ENCODE assay signal across 19 cellular contexts in the genomic region with DNA sequence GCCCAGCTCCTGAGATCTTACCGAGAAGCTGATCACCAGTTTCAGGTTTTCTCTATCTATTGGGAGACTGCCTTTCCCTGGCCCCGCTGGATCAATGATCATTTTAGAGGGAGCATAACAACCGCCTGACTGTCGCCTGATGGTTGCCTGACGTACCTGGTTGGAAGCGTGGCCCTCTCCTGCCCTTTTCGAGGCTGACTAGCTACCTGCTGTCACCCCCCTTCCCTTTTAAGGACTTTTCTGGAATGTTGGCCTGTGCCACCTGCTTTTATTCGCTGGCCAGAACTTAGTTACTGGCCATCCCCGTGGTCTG. TPM values are rescaled to one million over a fixed set of nuclear protein-coding genes. Genes with fewer than 3 reads are reported as not detected.
A peak's percentile ranks its signal among the peaks of the same experiment; 100 is the strongest.
DNase-seq lines count a peak whose midpoint lies in the region; ATAC-seq and TF ChIP-seq lines count a peak whose summit lies in the region.
"Had no signal": no experiment of that assay in that cellular context is flagged by ENCODE, and none has a peak within 500 bp of the region (broad histone marks: within the 10 kb centered on the region; RNA-seq: fewer than 3 reads in every experiment).

No MANE protein-coding gene starts in this region.

- H3F3A ChIP-seq in GM23338 (replicated peaks; ENCODE audit: low read depth) = peaks cover 11% of the 10 kb centered on the region; the same call in 1 of the 2 replicates

- peak; percentile 6; the same call in 2 of the 3 replicates for ATAC-seq in GM23338

- H3K36me3 ChIP-seq in GM23338 (ENCODE audit: insufficient read depth) = no peaks in the 10 kb centered on the region

- no peak for DNase-seq in GM23338 (ENCODE audit: low spot score)
- DNase-seq in choroid plexus epithelial cell (ENCODE audit: low read depth) = no peak
- DNase-seq in skeletal muscle cell (ENCODE audit: low read depth) = no peak
- DNase-seq in activated effector memory CD4-positive, alpha-beta T cell treated with anti-CD3 and anti-CD28 coated beads, Interleukin-2, amount 50 U/mL, for 16 hours = no peak
- DNase-seq in C1 segment of cervical spinal cord (lab: John Stamatoyannopoulos, UW) = no peak
- no peak for DNase-seq in NCI-H187 treated with DMSO at 0.1 percent for 48 hours (lab: John Stamatoyannopoulos, UW)
- no peak for DNase-seq in NCI-H2081 treated with DMSO at 0.1 percent for 48 hours (lab: John Stamatoyannopoulos, UW)
- DNase-seq: activated naive CD8-positive, alpha-beta T cell treated with anti-CD3 and anti-CD28 coated beads, Interleukin-2, amount 10 ng/mL, durations not matched to agents 7 days and 5 days; CD4-positive, alpha-beta memory T cell; HCEC 1CT; NCI-H2171 treated with DMSO at 0.1 percent for 48 hours; stimulated activated CD4-positive, alpha-beta T cell treated with anti-CD3 and anti-CD28 coated beads, Interleukin-4, amount 100 ng/mL, for 24 hours; stimulated activated naive CD4-positive, alpha-beta T cell had no signal

- TF ChIP-seq CTCF in GM23338 (conservative IDR thresholded peaks at IDR 0.05; ENCODE audit: low read depth in 2 of 2) (no peak), choroid plexus epithelial cell (conservative IDR thresholded peaks at IDR 0.05; ENCODE audit: low read depth, low read length) (no peak)

- peaks cover 14% of the 10 kb centered on the region for H3K27me3 ChIP-seq in GM23338 (ENCODE audit: insufficient read depth)

- no peaks in the 10 kb centered on the region for H3K9me2 ChIP-seq in GM23338 (ENCODE audit: insufficient read depth)
- H3K9me2 ChIP-seq: SK-N-SH had no signal

- peak overlapping the region; percentile 95 for H2AFZ ChIP-seq in GM23338

- H3K27ac Mint-ChIP-seq in GM23338 = no peak overlapping the region
- H3K27ac Mint-ChIP-seq: activated naive CD8-positive, alpha-beta T cell treated with anti-CD3 and anti-CD28 coated beads, Interleukin-2, amount 10 ng/mL, durations not matched to agents 7 days and 5 days; dendritic cell treated with granulocyte-macrophage colony-stimulating factor and Interleukin-4, amounts not matched to agents 40 ng/mL and 50 ng/mL, for 4 days had no signal

- H3K9me3 Mint-ChIP-seq in GM23338 = no peaks in the 10 kb centered on the region
- H3K9me3 Mint-ChIP-seq: activated naive CD8-positive, alpha-beta T cell treated with anti-CD3 and anti-CD28 coated beads, Interleukin-2, amount 10 ng/mL, durations not matched to agents 7 days and 5 days; CD4-positive, alpha-beta memory T cell; dendritic cell treated with granulocyte-macrophage colony-stimulating factor and Interleukin-4, amounts not matched to agents 40 ng/mL and 50 ng/mL, for 4 days had no signal

- H3K27ac ChIP-seq in GM23338 (ENCODE audit: low read depth) = no peak overlapping the region
- H3K27ac ChIP-seq: HL-60, VCaP had no signal

- H3K27me3 Mint-ChIP-seq in GM23338 (ENCODE audit: insufficient read depth, low read depth, poor library complexity) = peaks cover 15% of the 10 kb centered on the region

- peaks cover 18% of the 10 kb centered on the region for H3K4me1 ChIP-seq in GM23338 (ENCODE audit: insufficient read depth)

- no peaks in the 10 kb centered on the region for H4K20me1 ChIP-seq in GM23338 (replicated peaks; ENCODE audit: insufficient read depth)

- H3K4me3 ChIP-seq in GM23338 (peak overlapping the region; percentile 72), choroid plexus epithelial cell (ENCODE audit: low read depth, low read length) (peak overlapping the region; percentile 59), iPS-18c (ENCODE audit: insufficient read depth, low read depth, low read length) (peak overlapping the region; percentile 60), skeletal muscle cell (ENCODE audit: low read depth, low read length) (peak overlapping the region; percentile 43)

- H3K79me2 ChIP-seq in GM23338 (replicated peaks; ENCODE audit: insufficient read depth) = no peaks in the 10 kb centered on the region

- no peaks in the 10 kb centered on the region for H3K36me3 Mint-ChIP-seq in GM23338 (ENCODE audit: low read depth)
- H3K36me3 Mint-ChIP-seq: activated naive CD8-positive, alpha-beta T cell treated with anti-CD3 and anti-CD28 coated beads, Interleukin-2, amount 10 ng/mL, durations not matched to agents 7 days and 5 days; CD4-positive, alpha-beta memory T cell had no signal

- H3K4me3 Mint-ChIP-seq in GM23338 = peak overlapping the region; percentile 63
- H3K4me3 Mint-ChIP-seq: activated naive CD8-positive, alpha-beta T cell treated with anti-CD3 and anti-CD28 coated beads, Interleukin-2, amount 10 ng/mL, durations not matched to agents 7 days and 5 days; CD4-positive, alpha-beta memory T cell had no signal

- peaks cover 14% of the 10 kb centered on the region; the same call in 2 of the 3 replicates for H3K4me1 Mint-ChIP-seq in GM23338

- H3K9me3 ChIP-seq in iPS-18c (ENCODE audit: control insufficient read depth, insufficient read depth, low read length) = no peaks in the 10 kb centered on the region
- H3K9me3 ChIP-seq: SK-N-SH had no signal

- H3K4me2 ChIP-seq in GM23338 = peak overlapping the region; percentile 87

TF ChIP-seq in GM23338, 12 proteins besides CTCF, POLR2A, EP300 and RAD21 (continues in another document):
- TF ChIP-seq, protein P1, sequence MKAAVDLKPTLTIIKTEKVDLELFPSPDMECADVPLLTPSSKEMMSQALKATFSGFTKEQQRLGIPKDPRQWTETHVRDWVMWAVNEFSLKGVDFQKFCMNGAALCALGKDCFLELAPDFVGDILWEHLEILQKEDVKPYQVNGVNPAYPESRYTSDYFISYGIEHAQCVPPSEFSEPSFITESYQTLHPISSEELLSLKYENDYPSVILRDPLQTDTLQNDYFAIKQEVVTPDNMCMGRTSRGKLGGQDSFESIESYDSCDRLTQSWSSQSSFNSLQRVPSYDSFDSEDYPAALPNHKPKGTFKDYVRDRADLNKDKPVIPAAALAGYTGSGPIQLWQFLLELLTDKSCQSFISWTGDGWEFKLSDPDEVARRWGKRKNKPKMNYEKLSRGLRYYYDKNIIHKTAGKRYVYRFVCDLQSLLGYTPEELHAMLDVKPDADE (IDR thresholded peaks at IDR 0.05) = no peak
- TF ChIP-seq, protein P2, sequence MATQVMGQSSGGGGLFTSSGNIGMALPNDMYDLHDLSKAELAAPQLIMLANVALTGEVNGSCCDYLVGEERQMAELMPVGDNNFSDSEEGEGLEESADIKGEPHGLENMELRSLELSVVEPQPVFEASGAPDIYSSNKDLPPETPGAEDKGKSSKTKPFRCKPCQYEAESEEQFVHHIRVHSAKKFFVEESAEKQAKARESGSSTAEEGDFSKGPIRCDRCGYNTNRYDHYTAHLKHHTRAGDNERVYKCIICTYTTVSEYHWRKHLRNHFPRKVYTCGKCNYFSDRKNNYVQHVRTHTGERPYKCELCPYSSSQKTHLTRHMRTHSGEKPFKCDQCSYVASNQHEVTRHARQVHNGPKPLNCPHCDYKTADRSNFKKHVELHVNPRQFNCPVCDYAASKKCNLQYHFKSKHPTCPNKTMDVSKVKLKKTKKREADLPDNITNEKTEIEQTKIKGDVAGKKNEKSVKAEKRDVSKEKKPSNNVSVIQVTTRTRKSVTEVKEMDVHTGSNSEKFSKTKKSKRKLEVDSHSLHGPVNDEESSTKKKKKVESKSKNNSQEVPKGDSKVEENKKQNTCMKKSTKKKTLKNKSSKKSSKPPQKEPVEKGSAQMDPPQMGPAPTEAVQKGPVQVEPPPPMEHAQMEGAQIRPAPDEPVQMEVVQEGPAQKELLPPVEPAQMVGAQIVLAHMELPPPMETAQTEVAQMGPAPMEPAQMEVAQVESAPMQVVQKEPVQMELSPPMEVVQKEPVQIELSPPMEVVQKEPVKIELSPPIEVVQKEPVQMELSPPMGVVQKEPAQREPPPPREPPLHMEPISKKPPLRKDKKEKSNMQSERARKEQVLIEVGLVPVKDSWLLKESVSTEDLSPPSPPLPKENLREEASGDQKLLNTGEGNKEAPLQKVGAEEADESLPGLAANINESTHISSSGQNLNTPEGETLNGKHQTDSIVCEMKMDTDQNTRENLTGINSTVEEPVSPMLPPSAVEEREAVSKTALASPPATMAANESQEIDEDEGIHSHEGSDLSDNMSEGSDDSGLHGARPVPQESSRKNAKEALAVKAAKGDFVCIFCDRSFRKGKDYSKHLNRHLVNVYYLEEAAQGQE (IDR thresholded peaks at IDR 0.05; ENCODE audit: unreplicated experiment) = no peak

RNA-seq across cellular contexts. Expression of a gene that starts 0.6 kb away (rescaled TPM):
- 0.21 TPM in 1 of 2 replicates, not detected in the other for total RNA-seq in GM23338 (2014; rRNA removed; shearing (Covaris generic))
- polyA plus RNA-seq in GM23338 (2016; fragmentation: Nextera tagmentation; extraction: Ambion mirVana) = 0.82 and 2.3 TPM in 2 replicates
- total RNA-seq: activated naive CD8-positive, alpha-beta T cell treated with anti-CD3 and anti-CD28 coated beads, Interleukin-2, amount 10 ng/mL, durations not matched to agents 7 days and 5 days; CD4-positive, alpha-beta memory T cell; mesenteric fat pad had no signal
- polyA plus RNA-seq: CD4-positive, alpha-beta memory T cell; SK-N-SH had no signal

RNA-seq across cellular contexts. Expression of a gene that starts 37.9 kb away (rescaled TPM):
- total RNA-seq in GM23338 (2014; rRNA removed; shearing (Covaris generic)) = 28.6 and 29.6 TPM in 2 replicates
- 7.1 and 10.5 TPM in 2 replicates for polyA plus RNA-seq in GM23338 (2016; fragmentation: Nextera tagmentation; extraction: Ambion mirVana)

RNA-seq across cellular contexts. Expression of a gene that starts 40.2 kb away (rescaled TPM):
- 48.2 and 51.3 TPM in 2 replicates for total RNA-seq in GM23338 (2014; rRNA removed; shearing (Covaris generic))
- polyA plus RNA-seq in GM23338 (2016; fragmentation: Nextera tagmentation; extraction: Ambion mirVana) = 75.7 and 77.1 TPM in 2 replicates
